Comparison of ENCODE assay signal across 1 cellular context in genomic region chr18:79503891-79504475, GRCh38.
TF ChIP-seq lines count a peak whose summit lies in the region.

No MANE protein-coding gene starts in this region.

TF ChIP-seq in HepG2, 621 proteins besides CTCF, POLR2A, EP300 and RAD21 (continued from another document):
- TF ChIP-seq ETS1 (CRISPR knock-in tag; IDR thresholded peaks at IDR 0.05) (no peak), NKX3-1 (CRISPR knock-in tag; IDR thresholded peaks at IDR 0.05) (no peak), ARNT (IDR thresholded peaks at IDR 0.05) (no peak), ZNF772 (CRISPR knock-in tag; IDR thresholded peaks at IDR 0.05) (no peak)
